1 cellular context compared by ENCODE assay signal in the genomic region with DNA sequence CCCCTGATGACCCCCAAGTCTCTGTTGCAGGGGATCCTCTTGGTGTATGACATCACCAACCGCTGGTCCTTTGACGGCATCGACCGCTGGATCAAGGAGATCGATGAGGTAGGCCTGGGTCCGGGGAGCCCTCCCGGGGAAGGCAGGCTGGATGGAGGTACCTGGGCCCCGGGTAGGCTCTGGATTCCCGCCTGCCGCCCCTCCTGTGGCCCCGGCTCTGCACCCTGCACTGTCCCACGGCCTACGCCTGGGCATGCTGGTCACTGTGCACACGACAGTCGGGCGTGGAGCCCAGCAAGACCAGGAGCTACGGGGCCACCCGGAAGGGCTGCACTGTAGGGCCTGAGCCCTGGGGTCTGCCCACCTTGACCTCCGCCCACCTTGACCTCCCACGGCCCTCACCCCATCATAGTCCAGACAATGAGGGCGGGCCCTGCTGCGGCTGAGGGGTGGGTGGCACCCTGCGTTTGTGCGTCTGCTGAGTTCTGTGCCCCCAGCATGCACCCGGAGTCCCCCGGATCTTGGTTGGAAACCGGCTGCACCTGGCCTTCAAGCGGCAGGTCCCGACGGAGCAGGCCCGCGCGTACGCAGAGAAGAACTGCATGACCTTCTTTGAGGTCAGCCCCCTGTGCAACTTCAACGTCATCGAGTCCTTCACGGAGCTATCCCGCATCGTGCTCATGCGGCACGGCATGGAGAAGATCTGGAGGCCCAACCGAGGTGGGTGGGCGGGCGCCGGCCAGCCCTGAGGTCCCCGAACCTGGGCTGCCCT.
TF ChIP-seq lines count a peak whose summit lies in the region.

No MANE protein-coding gene starts in this region.

TF ChIP-seq in K562, 482 proteins besides CTCF, POLR2A, EP300 and RAD21:
- TF ChIP-seq ZNF184 (CRISPR knock-in tag; IDR thresholded peaks at IDR 0.05) (no peak), MAZ (CRISPR knock-in tag; conservative IDR thresholded peaks at IDR 0.05 in 1 of 2, IDR thresholded peaks at IDR 0.05 in 1 of 2) (no peak), ZBTB33 (CRISPR knock-in tag; IDR thresholded peaks at IDR 0.05) (peak; percentile 49; the same call in 1 of the 2 replicates), CSDE1 (IDR thresholded peaks at IDR 0.05) (no peak), POLR2G (IDR thresholded peaks at IDR 0.05; ENCODE audit: low read depth, low read length) (peak; percentile 31; the same call in 1 of the 2 replicates), ZKSCAN3 (CRISPR knock-in tag; IDR thresholded peaks at IDR 0.05) (no peak), ZNF140 (CRISPR knock-in tag; IDR thresholded peaks at IDR 0.05) (no peak)
- TF ChIP-seq, protein P1, sequence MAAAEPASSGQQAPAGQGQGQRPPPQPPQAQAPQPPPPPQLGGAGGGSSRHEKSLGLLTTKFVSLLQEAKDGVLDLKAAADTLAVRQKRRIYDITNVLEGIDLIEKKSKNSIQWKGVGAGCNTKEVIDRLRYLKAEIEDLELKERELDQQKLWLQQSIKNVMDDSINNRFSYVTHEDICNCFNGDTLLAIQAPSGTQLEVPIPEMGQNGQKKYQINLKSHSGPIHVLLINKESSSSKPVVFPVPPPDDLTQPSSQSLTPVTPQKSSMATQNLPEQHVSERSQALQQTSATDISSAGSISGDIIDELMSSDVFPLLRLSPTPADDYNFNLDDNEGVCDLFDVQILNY (CRISPR knock-in tag; IDR thresholded peaks at IDR 0.05): no peak
